In the genomic region with DNA sequence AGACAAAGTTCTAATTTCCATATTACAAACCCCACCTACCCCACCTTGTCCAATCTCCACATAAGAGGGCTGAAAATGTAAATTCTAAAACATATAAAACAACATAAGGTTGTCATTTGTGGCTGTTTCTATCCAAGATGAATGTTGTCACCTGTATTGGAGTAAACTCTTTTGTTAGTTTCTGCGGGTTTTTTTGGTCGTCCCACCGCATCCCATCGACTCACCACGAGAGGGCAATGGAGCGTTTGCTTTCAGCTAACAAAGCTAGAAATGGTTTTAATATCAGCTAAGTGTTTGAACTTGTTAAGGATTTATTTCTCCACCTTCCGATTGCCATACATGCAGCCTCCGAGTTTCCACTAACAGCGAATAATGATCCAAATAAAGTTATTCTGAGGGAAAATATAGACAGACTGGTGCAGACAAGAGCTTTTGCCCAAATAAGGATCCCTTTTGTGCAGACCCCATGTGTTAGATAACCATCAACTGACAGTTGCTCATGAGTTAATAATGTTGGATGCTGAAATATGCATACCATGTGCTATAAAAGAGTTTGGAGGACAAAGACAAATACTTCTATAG, we compare ENCODE assay signal across 8 cellular contexts.
A peak's percentile ranks its signal among the peaks of the same experiment; 100 is the strongest.
DNase-seq lines count a peak whose midpoint lies in the region; ATAC-seq and TF ChIP-seq lines count a peak whose summit lies in the region.

No MANE protein-coding gene starts in this region.

- no peaks in the 10 kb centered on the region for H3K9me3 Mint-ChIP-seq in Caco-2 (ENCODE audit: unreplicated experiment)
- H3K9me3 Mint-ChIP-seq in activated naive CD8-positive, alpha-beta T cell treated with anti-CD3 and anti-CD28 coated beads, Interleukin-2, amount 10 ng/mL, durations not matched to agents 7 days and 5 days, result no peaks in the 10 kb centered on the region

- peaks cover 85% of the 10 kb centered on the region for H3K36me3 Mint-ChIP-seq in Caco-2 (ENCODE audit: insufficient read depth, unreplicated experiment)
- peaks cover 45% of the 10 kb centered on the region for H3K36me3 Mint-ChIP-seq in activated naive CD8-positive, alpha-beta T cell treated with anti-CD3 and anti-CD28 coated beads, Interleukin-2, amount 10 ng/mL, durations not matched to agents 7 days and 5 days

- H3K4me1 ChIP-seq in Caco-2 (peaks cover 95% of the 10 kb centered on the region), psoas muscle (peaks cover 45% of the 10 kb centered on the region), uterus (peaks cover 6 to 21% of the 10 kb centered on the region in 2 donors)

- intact Hi-C loops in Caco-2 (cut with micrococcal nuclease; ENCODE audit: unreplicated experiment) (loop anchor here (1.0 to 5.0 kb wide), 9 partner anchors 11 to 291 kb away; no protein-coding TSS in a partner anchor), Right ventricle myocardium superior (cut with DNase I) (no loop called here), psoas muscle (cut with DNase I) (loop anchor here (2.0 to 10.0 kb wide), 3 partner anchors 141 to 206 kb away; no protein-coding TSS in a partner anchor), uterus (cut with DNase I; ENCODE audit: low total_unique reads) (loop anchor here (10.0 kb wide), 1 partner anchor 196 kb away; no protein-coding TSS in a partner anchor)

- H3K27ac ChIP-seq in psoas muscle, result peak overlapping the region; percentile 39
- H3K27ac ChIP-seq in uterus, result peak overlapping the region; percentile 79 to 96

- no peak for TF ChIP-seq POLR2A in uterus (IDR thresholded peaks at IDR 0.05)

- peak; percentile 59 for ATAC-seq in GM21529 (IDR thresholded peaks at IDR 0.05; ENCODE audit: unreplicated experiment)
- peak; percentile 56 for ATAC-seq in SK-N-SH treated with all-trans-retinoic acid at 6 μM for 48 hours
- ATAC-seq in activated naive CD8-positive, alpha-beta T cell treated with anti-CD3 and anti-CD28 coated beads, Interleukin-2, amount 10 ng/mL, durations not matched to agents 7 days and 5 days (ENCODE audit: low read depth), result peak; percentile 67
- peak; percentile 77 for ATAC-seq in Right ventricle myocardium superior (ENCODE audit: poor library complexity)
- peak; percentile 64 to 88 (median 76) for ATAC-seq in psoas muscle

- POLR2A ChIA-PET in Caco-2 (lab: Charles Lee), result interaction anchor here (0.5 to 2.2 kb wide), 7 partner anchors 8 to 161 kb away, joined by 3 to 21 read pairs (median 4); no protein-coding TSS in a partner anchor
- POLR2A ChIA-PET in activated naive CD8-positive, alpha-beta T cell treated with anti-CD3 and anti-CD28 coated beads, Interleukin-2, amount 10 ng/mL, durations not matched to agents 7 days and 5 days (lab: Charles Lee), result interaction anchor here (0.7 to 3.1 kb wide), 13 partner anchors 12 to 230 kb away, joined by 3 to 19 read pairs (median 4); a partner anchor contains a TSS

- H3K27ac Mint-ChIP-seq in Caco-2 (ENCODE audit: unreplicated experiment), result peak overlapping the region; percentile 56
- peak overlapping the region; percentile 80 for H3K27ac Mint-ChIP-seq in activated naive CD8-positive, alpha-beta T cell treated with anti-CD3 and anti-CD28 coated beads, Interleukin-2, amount 10 ng/mL, durations not matched to agents 7 days and 5 days

- H3K4me1 Mint-ChIP-seq in Caco-2 (ENCODE audit: low read depth, unreplicated experiment), result peaks cover 93% of the 10 kb centered on the region
- peaks cover 53% of the 10 kb centered on the region for H3K4me1 Mint-ChIP-seq in activated naive CD8-positive, alpha-beta T cell treated with anti-CD3 and anti-CD28 coated beads, Interleukin-2, amount 10 ng/mL, durations not matched to agents 7 days and 5 days

- 0 to 1% (median 1%) methylated on average over 9 of the region's 9 CpGs for WGBS in psoas muscle, 3 donors

- H3K36me3 ChIP-seq in Caco-2 (ENCODE audit: control insufficient read depth, insufficient read depth, low read length), result peaks cover 8% of the 10 kb centered on the region
- H3K36me3 ChIP-seq in psoas muscle (ENCODE audit: insufficient read depth in 1 of 2, low read depth in 1 of 2), result no peaks in the 10 kb centered on the region
- no peaks in the 10 kb centered on the region for H3K36me3 ChIP-seq in uterus

- peak; percentile 93 to 98 for TF ChIP-seq CTCF in Caco-2 (IDR thresholded peaks at IDR 0.05; ENCODE audit: insufficient read depth in 1 of 2, low read depth in 1 of 2, low read length in 1 of 2, severe bottlenecking in 1 of 2, unreplicated experiment in 1 of 2)
- peak; percentile 90 for TF ChIP-seq CTCF in psoas muscle (IDR thresholded peaks at IDR 0.05)
- peak; percentile 80 to 92 (median 83) for TF ChIP-seq CTCF in uterus (IDR thresholded peaks at IDR 0.05)

- no peaks in the 10 kb centered on the region for H3K27me3 Mint-ChIP-seq in Caco-2 (ENCODE audit: insufficient read depth, unreplicated experiment)
- H3K27me3 Mint-ChIP-seq in activated naive CD8-positive, alpha-beta T cell treated with anti-CD3 and anti-CD28 coated beads, Interleukin-2, amount 10 ng/mL, durations not matched to agents 7 days and 5 days, result no peaks in the 10 kb centered on the region

- DNase-seq in Caco-2, result peak; percentile 84 to 85
- DNase-seq in M059J (ENCODE audit: low read depth), result peak; percentile 78
- peak; percentile 67 for DNase-seq in activated naive CD8-positive, alpha-beta T cell treated with anti-CD3 and anti-CD28 coated beads, Interleukin-2, amount 10 ng/mL, durations not matched to agents 7 days and 5 days
- DNase-seq in Right ventricle myocardium superior, result peak; percentile 72
- DNase-seq in psoas muscle, result peak; percentile 62 to 77
- DNase-seq in uterus, result peak; percentile 81 to 85

- H3K9me3 ChIP-seq in Caco-2, result no peaks in the 10 kb centered on the region
- H3K9me3 ChIP-seq in psoas muscle, result no peaks in the 10 kb centered on the region
- H3K9me3 ChIP-seq in uterus, result no peaks in the 10 kb centered on the region

- TSS peak; percentile 3 for BruUV-seq in Caco-2 (replicated peaks; lab: Mats Ljungman, UMichigan)

- peak overlapping the region; percentile 50 for H3K4me3 Mint-ChIP-seq in Caco-2 (ENCODE audit: unreplicated experiment)
- H3K4me3 Mint-ChIP-seq in activated naive CD8-positive, alpha-beta T cell treated with anti-CD3 and anti-CD28 coated beads, Interleukin-2, amount 10 ng/mL, durations not matched to agents 7 days and 5 days, result peak overlapping the region; percentile 36

- no peak overlapping the region for H3K4me3 ChIP-seq in Caco-2 (ENCODE audit: low read depth, low read length)
- peak overlapping the region; percentile 46 for H3K4me3 ChIP-seq in psoas muscle
- H3K4me3 ChIP-seq in uterus, result no peak overlapping the region

- CTCF ChIA-PET in Caco-2 (lab: Charles Lee), result interaction anchor here (0.7 to 4.9 kb wide), 20 partner anchors 11 to 1094 kb away, joined by 3 to 58 read pairs (median 4); a partner anchor contains a TSS

- no peaks in the 10 kb centered on the region for H3K27me3 ChIP-seq in Caco-2 (replicated peaks; ENCODE audit: control insufficient read depth, insufficient read depth, low read length)
- H3K27me3 ChIP-seq in psoas muscle (ENCODE audit: insufficient read depth in 3 of 3, low read length in 2 of 3), result no peaks in the 10 kb centered on the region
- H3K27me3 ChIP-seq in uterus, result no peaks in the 10 kb centered on the region

TF ChIP-seq in SK-N-SH treated with all-trans-retinoic acid at 6 μM for 48 hours, 23 proteins besides CTCF, POLR2A, EP300 and RAD21:
- peak; percentile 15; the same call in 1 of the 2 replicates for TF ChIP-seq TCF4 (CRISPR knock-in tag; IDR thresholded peaks at IDR 0.05; ENCODE audit: borderline replicate concordance)
- TF ChIP-seq ISL1 (CRISPR knock-in tag; IDR thresholded peaks at IDR 0.05), result peak; percentile 50
- TF ChIP-seq, protein P1, sequence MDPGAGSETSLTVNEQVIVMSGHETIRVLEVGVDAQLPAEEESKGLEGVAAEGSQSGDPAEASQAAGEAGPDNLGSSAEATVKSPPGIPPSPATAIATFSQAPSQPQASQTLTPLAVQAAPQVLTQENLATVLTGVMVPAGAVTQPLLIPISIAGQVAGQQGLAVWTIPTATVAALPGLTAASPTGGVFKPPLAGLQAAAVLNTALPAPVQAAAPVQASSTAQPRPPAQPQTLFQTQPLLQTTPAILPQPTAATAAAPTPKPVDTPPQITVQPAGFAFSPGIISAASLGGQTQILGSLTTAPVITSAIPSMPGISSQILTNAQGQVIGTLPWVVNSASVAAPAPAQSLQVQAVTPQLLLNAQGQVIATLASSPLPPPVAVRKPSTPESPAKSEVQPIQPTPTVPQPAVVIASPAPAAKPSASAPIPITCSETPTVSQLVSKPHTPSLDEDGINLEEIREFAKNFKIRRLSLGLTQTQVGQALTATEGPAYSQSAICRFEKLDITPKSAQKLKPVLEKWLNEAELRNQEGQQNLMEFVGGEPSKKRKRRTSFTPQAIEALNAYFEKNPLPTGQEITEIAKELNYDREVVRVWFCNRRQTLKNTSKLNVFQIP (CRISPR knock-in tag; IDR thresholded peaks at IDR 0.05; ENCODE audit: borderline replicate concordance, low read depth), result no peak
